ENCODE assay signal across 18 cellular contexts in genomic region chr18:10149768-10150556, GRCh38.
A peak's percentile ranks its signal among the peaks of the same experiment; 100 is the strongest.
DNase-seq lines count a peak whose midpoint lies in the region; ATAC-seq and TF ChIP-seq lines count a peak whose summit lies in the region.
"Had no signal": no experiment of that assay in that cellular context is flagged by ENCODE, and none has a peak within 500 bp of the region (broad histone marks: within the 10 kb centered on the region; RNA-seq: fewer than 3 reads in every experiment).

No MANE protein-coding gene starts in this region.

- no peak overlapping the region for H2BK20ac ChIP-seq in IMR-90 (ENCODE audit: low read depth, low read length)

- H2AK5ac ChIP-seq in IMR-90 (ENCODE audit: low read depth, low read length) (no peak overlapping the region), trophoblast cell (ENCODE audit: low read length) (no peak overlapping the region)

- H3K9me3 Mint-ChIP-seq in neural progenitor cell, result peaks cover 10% of the 10 kb centered on the region
- H3K9me3 Mint-ChIP-seq in HFFc6, result no peaks in the 10 kb centered on the region

- peak overlapping the region; percentile 32 for H3K27ac Mint-ChIP-seq in neural progenitor cell
- H3K27ac Mint-ChIP-seq in HFFc6, result no peak overlapping the region
- H3K27ac Mint-ChIP-seq: CD4-positive, alpha-beta memory T cell had no signal

- POLR2A ChIA-PET in IMR-90 (lab: Charles Lee; ENCODE audit: unreplicated experiment), result no interaction called here

- H3K4me2 ChIP-seq in IMR-90 (ENCODE audit: low read depth, low read length) (no peak overlapping the region), neural progenitor cell (no peak overlapping the region), trophoblast cell (ENCODE audit: low read length) (no peak overlapping the region)
- H3K4me2 ChIP-seq: A549 had no signal

- H3K4me3 Mint-ChIP-seq in neural progenitor cell (no peak overlapping the region), HFFc6 (no peak overlapping the region)
- H3K4me3 Mint-ChIP-seq: CD4-positive, alpha-beta memory T cell had no signal

- no peak overlapping the region for H2BK15ac ChIP-seq in IMR-90 (ENCODE audit: low read depth, low read length)

- H3K18ac ChIP-seq in IMR-90 (ENCODE audit: low read depth, low read length) (no peak overlapping the region), trophoblast cell (ENCODE audit: low read length) (no peak overlapping the region)

- H4K8ac ChIP-seq in IMR-90 (ENCODE audit: low read depth in 2 of 2, low read length in 2 of 2) (no peak overlapping the region), trophoblast cell (ENCODE audit: low read depth, low read length) (no peak overlapping the region)

- H3K14ac ChIP-seq in IMR-90 (replicated peaks; ENCODE audit: low read depth, low read length) (peak overlapping the region; percentile 13; the same call in 1 of the 2 replicates), trophoblast cell (ENCODE audit: low read length) (no peak overlapping the region)

- CTCF ChIA-PET in IMR-90 (lab: Yijun Ruan, JAX), result no interaction called here

- no peaks in the 10 kb centered on the region for H3K79me2 ChIP-seq in neural progenitor cell (ENCODE audit: low read depth)
- no peaks in the 10 kb centered on the region for H3K79me2 ChIP-seq in trophoblast cell (ENCODE audit: control insufficient read depth, insufficient read depth, low read length, poor library complexity)

- dilution Hi-C loops in IMR-90 (cut with HindIII; ENCODE audit: low sequenced_read_pairs, unreplicated experiment), result no loop called here

- no peak overlapping the region for H4K91ac ChIP-seq in IMR-90 (ENCODE audit: insufficient read depth, low read depth, low read length)
- H4K91ac ChIP-seq in trophoblast cell (ENCODE audit: low read depth, low read length), result no peak overlapping the region

- H2AFZ ChIP-seq in IMR-90 (replicated peaks; ENCODE audit: low read length, poor library complexity) (no peak overlapping the region), neural progenitor cell (replicated peaks) (no peak overlapping the region), trophoblast cell (ENCODE audit: insufficient read depth, low read length, poor library complexity) (no peak overlapping the region)

- H3K23ac ChIP-seq in IMR-90 (ENCODE audit: low read depth, low read length) (no peak overlapping the region), trophoblast cell (ENCODE audit: low read length) (peak overlapping the region; percentile 63)

- intact Hi-C loops in IMR-90 (cut with micrococcal nuclease), result no loop called here

- no peak for ATAC-seq in IMR-90 (ENCODE audit: low read depth)
- ATAC-seq: A549 had no signal

- no peaks in the 10 kb centered on the region for H3K4me1 ChIP-seq in IMR-90 (ENCODE audit: control insufficient read depth, insufficient read depth, low read length)
- H3K4me1 ChIP-seq in neural progenitor cell, result peaks cover 4% of the 10 kb centered on the region
- peaks cover 4 to 5% of the 10 kb centered on the region in 2 experiments for H3K4me1 ChIP-seq in trophoblast cell (ENCODE audit: control insufficient read depth in 1 of 2, insufficient read depth in 2 of 2, low read length in 2 of 2)
- H3K4me1 ChIP-seq: A549, HAP-1 had no signal

- H3K27me3 ChIP-seq in IMR-90 (ENCODE audit: control insufficient read depth, insufficient read depth, low read length) (peaks cover 13% of the 10 kb centered on the region), neural progenitor cell (peaks cover 14% of the 10 kb centered on the region), trophoblast cell (ENCODE audit: insufficient read depth, low read length) (no peaks in the 10 kb centered on the region)

- 0 out of 2 replicates have a peak, but pooled peaks cover 6% of the 10 kb centered on the region for H3K9me1 ChIP-seq in IMR-90 (ENCODE audit: insufficient read depth, low read length)

- in situ Hi-C loops in IMR-90 (cut with MboI; ENCODE audit: low sequenced_read_pairs), result no loop called here

- DNase-seq in IMR-90, result no peak
- DNase-seq in neural progenitor cell (ENCODE audit: low spot score), result no peak
- no peak for DNase-seq in trophoblast cell
- DNase-seq in HFFc6, result no peak
- no peak for DNase-seq in NCI-H1105 treated with DMSO at 0.1 percent for 48 hours (lab: John Stamatoyannopoulos, UW)
- DNase-seq in dedifferentiated amniotic fluid mesenchymal stem cell (ENCODE audit: extremely low spot score), result no peak
- DNase-seq in NOMO-1 treated with dmso at 0.1 percent for 144 hours (lab: John Stamatoyannopoulos, UW; ENCODE audit: unreplicated experiment), result no peak
- DNase-seq: 8988T; C1 segment of cervical spinal cord; Calu3; CD4-positive, alpha-beta memory T cell; COR-L47; DMS53; DMS79 treated with DMSO at 0.1 percent for 48 hours; GF-D8; GOT3 had no signal

- H3K27me3 Mint-ChIP-seq in neural progenitor cell (ENCODE audit: insufficient read depth, low read depth) (peaks cover 3% of the 10 kb centered on the region), HFFc6 (ENCODE audit: insufficient read depth) (peaks cover 9% of the 10 kb centered on the region)

- H3K36me3 ChIP-seq in IMR-90 (ENCODE audit: control insufficient read depth, insufficient read depth, low read length), result no peaks in the 10 kb centered on the region
- H3K36me3 ChIP-seq in neural progenitor cell, result no peaks in the 10 kb centered on the region
- H3K36me3 ChIP-seq in trophoblast cell (ENCODE audit: control insufficient read depth in 1 of 2, insufficient read depth in 2 of 2, low read length in 2 of 2), result no peaks in the 10 kb centered on the region
- H3K36me3 ChIP-seq: HAP-1 had no signal

- H3K4ac ChIP-seq in IMR-90 (ENCODE audit: low read depth, low read length) (no peak overlapping the region), trophoblast cell (ENCODE audit: low read depth, low read length) (no peak overlapping the region)

- no peaks in the 10 kb centered on the region for H3K79me1 ChIP-seq in IMR-90 (ENCODE audit: low read depth in 1 of 2, low read length in 2 of 2)
- H3K79me1 ChIP-seq in trophoblast cell (ENCODE audit: low read length), result no peaks in the 10 kb centered on the region

- H3K4me1 Mint-ChIP-seq in neural progenitor cell (peaks cover 18% of the 10 kb centered on the region), HFFc6 (ENCODE audit: low read depth) (no peaks in the 10 kb centered on the region)
- H3K4me1 Mint-ChIP-seq: CD4-positive, alpha-beta memory T cell had no signal

- H4K20me1 ChIP-seq in IMR-90 (ENCODE audit: insufficient read depth, low read length) (no peaks in the 10 kb centered on the region), neural progenitor cell (ENCODE audit: low read depth) (no peaks in the 10 kb centered on the region)

- no peak for TF ChIP-seq RAD21 in IMR-90 (IDR thresholded peaks at IDR 0.05; ENCODE audit: low read length)

- no peak overlapping the region for H2BK12ac ChIP-seq in trophoblast cell (ENCODE audit: low read length)

- TF ChIP-seq CTCF in IMR-90 (conservative IDR thresholded peaks at IDR 0.05; ENCODE audit: low read depth, low read length) (no peak), neural progenitor cell (IDR thresholded peaks at IDR 0.05) (no peak), HFFc6 (IDR thresholded peaks at IDR 0.05) (no peak)

- no peak overlapping the region for H3K56ac ChIP-seq in IMR-90 (ENCODE audit: extremely low read depth, insufficient read depth, low read length)

- BruUV-seq in IMR-90 (replicated peaks; lab: Mats Ljungman, UMichigan), result no TSS peak

- H3K9ac ChIP-seq in IMR-90 (ENCODE audit: low read depth, low read length) (no peak overlapping the region), neural progenitor cell (no peak overlapping the region), trophoblast cell (ENCODE audit: low read length) (peak overlapping the region; percentile 69)

- no peak overlapping the region for H2AK9ac ChIP-seq in IMR-90 (replicated peaks; ENCODE audit: low read depth, low read length, poor library complexity)

- H2BK120ac ChIP-seq in IMR-90 (ENCODE audit: low read depth, low read length) (no peak overlapping the region), trophoblast cell (ENCODE audit: insufficient read depth, low read length, poor library complexity) (no peak overlapping the region)

- TF ChIP-seq POLR2A in IMR-90 (IDR thresholded peaks at IDR 0.05; ENCODE audit: low read depth, low read length), result no peak

- H4K12ac ChIP-seq in trophoblast cell (ENCODE audit: low read depth, low read length), result no peak overlapping the region

- H3K4me3 ChIP-seq in IMR-90 (ENCODE audit: insufficient read depth, low read depth, low read length) (no peak overlapping the region), neural progenitor cell (no peak overlapping the region), trophoblast cell (ENCODE audit: low read depth, low read length) (peak overlapping the region; percentile 42)
- H3K4me3 ChIP-seq: A549, HAP-1 had no signal

- H3K36me3 Mint-ChIP-seq in neural progenitor cell (peaks cover 6% of the 10 kb centered on the region), HFFc6 (ENCODE audit: low read depth) (no peaks in the 10 kb centered on the region)
- H3K36me3 Mint-ChIP-seq: CD4-positive, alpha-beta memory T cell had no signal

- H2BK5ac ChIP-seq in IMR-90 (ENCODE audit: low read depth, low read length, poor library complexity, severe bottlenecking) (no peak overlapping the region), trophoblast cell (ENCODE audit: low read depth, low read length, poor library complexity) (no peak overlapping the region)

- 73% methylated on average over 3 of the region's 9 CpGs; no CpG with 5 or more reads in 1 of the 2 experiments for WGBS in IMR-90 (ENCODE audit: extremely low coverage in 2 of 2, insufficient read length in 1 of 2), 2 experiments
- no CpG with 5 or more reads among the region's 9 CpGs for WGBS in trophoblast cell (ENCODE audit: extremely low coverage, insufficient coverage, insufficient read length)

- peaks cover 4% of the 10 kb centered on the region for H3F3A ChIP-seq in neural progenitor cell (ENCODE audit: low read depth)

- no peak overlapping the region for H4K5ac ChIP-seq in IMR-90 (ENCODE audit: low read depth, low read length)

- H3K27ac ChIP-seq in IMR-90 (ENCODE audit: insufficient read depth, low read length) (no peak overlapping the region), neural progenitor cell (no peak overlapping the region), trophoblast cell (ENCODE audit: low read depth, low read length) (no peak overlapping the region)
- H3K27ac ChIP-seq: A549 had no signal

- no peaks in the 10 kb centered on the region for H3K9me3 ChIP-seq in IMR-90 (ENCODE audit: control insufficient read depth, insufficient read depth, low read length)
- H3K9me3 ChIP-seq in neural progenitor cell (ENCODE audit: low read depth), result no peaks in the 10 kb centered on the region
- H3K9me3 ChIP-seq in trophoblast cell (ENCODE audit: insufficient read depth, low read depth, low read length), result peaks cover 6% of the 10 kb centered on the region
- H3K9me3 ChIP-seq: A549, HAP-1 had no signal

TF ChIP-seq in IMR-90, 13 proteins besides CTCF, POLR2A, EP300 and RAD21 (continues in another document):
- TF ChIP-seq BHLHE40 (IDR thresholded peaks at IDR 0.05; ENCODE audit: low read depth, low read length), result no peak
- no peak for TF ChIP-seq NFE2L2 (IDR thresholded peaks at IDR 0.05; ENCODE audit: low read depth, low read length)
- no peak for TF ChIP-seq SMC3 (IDR thresholded peaks at IDR 0.05; ENCODE audit: low read depth, low read length)
